1 cellular context compared by ENCODE assay signal in the genomic region with DNA sequence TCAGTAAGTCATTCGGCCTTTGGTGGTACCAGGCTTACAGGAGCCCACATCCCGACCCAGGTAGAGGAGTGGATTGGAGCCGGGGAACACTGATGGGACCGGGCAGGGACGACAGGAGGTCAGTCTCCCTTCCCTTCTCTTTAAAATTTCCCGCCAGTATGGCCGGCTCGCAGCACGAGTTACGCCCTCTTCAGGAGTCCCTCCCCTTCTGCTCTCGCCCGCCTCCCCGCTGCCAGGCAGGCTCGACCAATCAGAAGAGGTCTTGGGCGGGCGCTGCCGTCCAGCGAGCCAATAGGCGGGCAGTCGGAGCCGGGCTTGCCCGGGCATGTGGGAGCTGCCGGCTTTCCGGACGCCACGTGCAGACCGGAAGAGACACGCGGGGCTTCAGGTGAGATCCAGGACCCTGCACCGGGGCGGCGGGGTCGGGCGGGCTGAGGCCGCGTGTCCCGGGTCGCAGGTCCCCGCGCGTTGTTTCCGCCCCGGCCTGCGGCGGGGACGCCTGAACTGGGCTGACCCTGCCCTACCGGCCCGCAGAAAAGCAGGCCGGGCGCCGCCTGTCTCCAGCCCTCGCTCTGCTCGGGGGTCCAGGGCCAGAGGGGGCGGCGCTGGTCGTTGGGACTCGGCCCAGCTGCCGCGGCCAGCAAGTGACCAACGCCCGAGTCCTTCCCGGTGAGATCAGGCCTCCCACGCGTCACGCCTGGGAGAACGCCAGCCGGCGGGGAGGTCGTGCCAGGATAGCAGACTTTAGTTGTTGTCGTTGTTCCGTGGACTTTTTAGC.
TF ChIP-seq lines count a peak whose summit lies in the region.

A gene with protein sequence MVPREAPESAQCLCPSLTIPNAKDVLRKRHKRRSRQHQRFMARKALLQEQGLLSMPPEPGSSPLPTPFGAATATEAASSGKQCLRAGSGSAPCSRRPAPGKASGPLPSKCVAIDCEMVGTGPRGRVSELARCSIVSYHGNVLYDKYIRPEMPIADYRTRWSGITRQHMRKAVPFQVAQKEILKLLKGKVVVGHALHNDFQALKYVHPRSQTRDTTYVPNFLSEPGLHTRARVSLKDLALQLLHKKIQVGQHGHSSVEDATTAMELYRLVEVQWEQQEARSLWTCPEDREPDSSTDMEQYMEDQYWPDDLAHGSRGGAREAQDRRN (plus strand): TSS at position 346 of the 778 bp plus-strand sequence. CDS start 4,870 bp downstream, outside the sequence.

TF ChIP-seq in K562, 482 proteins besides CTCF, POLR2A, EP300 and RAD21 (continued from another document and continues in another):
- TF ChIP-seq POLR2G (IDR thresholded peaks at IDR 0.05; ENCODE audit: low read depth, low read length), result peak; percentile 93
- TF ChIP-seq FOXP1 (CRISPR knock-in tag; IDR thresholded peaks at IDR 0.05), result peak; percentile 91
- no peak for TF ChIP-seq TEAD2 (tag; IDR thresholded peaks at IDR 0.05)
- TF ChIP-seq ZSCAN32 (CRISPR knock-in tag; IDR thresholded peaks at IDR 0.05), result no peak
- TF ChIP-seq, protein P1, sequence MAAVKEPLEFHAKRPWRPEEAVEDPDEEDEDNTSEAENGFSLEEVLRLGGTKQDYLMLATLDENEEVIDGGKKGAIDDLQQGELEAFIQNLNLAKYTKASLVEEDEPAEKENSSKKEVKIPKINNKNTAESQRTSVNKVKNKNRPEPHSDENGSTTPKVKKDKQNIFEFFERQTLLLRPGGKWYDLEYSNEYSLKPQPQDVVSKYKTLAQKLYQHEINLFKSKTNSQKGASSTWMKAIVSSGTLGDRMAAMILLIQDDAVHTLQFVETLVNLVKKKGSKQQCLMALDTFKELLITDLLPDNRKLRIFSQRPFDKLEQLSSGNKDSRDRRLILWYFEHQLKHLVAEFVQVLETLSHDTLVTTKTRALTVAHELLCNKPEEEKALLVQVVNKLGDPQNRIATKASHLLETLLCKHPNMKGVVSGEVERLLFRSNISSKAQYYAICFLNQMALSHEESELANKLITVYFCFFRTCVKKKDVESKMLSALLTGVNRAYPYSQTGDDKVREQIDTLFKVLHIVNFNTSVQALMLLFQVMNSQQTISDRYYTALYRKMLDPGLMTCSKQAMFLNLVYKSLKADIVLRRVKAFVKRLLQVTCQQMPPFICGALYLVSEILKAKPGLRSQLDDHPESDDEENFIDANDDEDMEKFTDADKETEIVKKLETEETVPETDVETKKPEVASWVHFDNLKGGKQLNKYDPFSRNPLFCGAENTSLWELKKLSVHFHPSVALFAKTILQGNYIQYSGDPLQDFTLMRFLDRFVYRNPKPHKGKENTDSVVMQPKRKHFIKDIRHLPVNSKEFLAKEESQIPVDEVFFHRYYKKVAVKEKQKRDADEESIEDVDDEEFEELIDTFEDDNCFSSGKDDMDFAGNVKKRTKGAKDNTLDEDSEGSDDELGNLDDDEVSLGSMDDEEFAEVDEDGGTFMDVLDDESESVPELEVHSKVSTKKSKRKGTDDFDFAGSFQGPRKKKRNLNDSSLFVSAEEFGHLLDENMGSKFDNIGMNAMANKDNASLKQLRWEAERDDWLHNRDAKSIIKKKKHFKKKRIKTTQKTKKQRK (IDR thresholded peaks at IDR 0.05; ENCODE audit: borderline replicate concordance, low read depth, low read length), result no peak
- TF ChIP-seq MYC (IDR thresholded peaks at IDR 0.05; ENCODE audit: low read depth, low read length), result peak; percentile 98
- TF ChIP-seq MYC (CRISPR knock-in tag; IDR thresholded peaks at IDR 0.05; ENCODE audit: borderline replicate concordance, low read depth), result peak; percentile 83
- 0 out of 4 replicates have a peak, but pooled peaks have one; percentile 20 to 34 for TF ChIP-seq SRF (CRISPR knock-in tag; IDR thresholded peaks at IDR 0.05)
- peak; percentile 34; the same call in 1 of the 2 replicates for TF ChIP-seq MYBL2 (IDR thresholded peaks at IDR 0.05; ENCODE audit: low read depth)
- no peak for TF ChIP-seq MYBL2 (CRISPR knock-in tag; IDR thresholded peaks at IDR 0.05; ENCODE audit: borderline replicate concordance)
- TF ChIP-seq CREM (IDR thresholded peaks at IDR 0.05; ENCODE audit: low read depth), result peak; percentile 37; the same call in 1 of the 2 replicates
- no peak for TF ChIP-seq ZNF75A (CRISPR knock-in tag; IDR thresholded peaks at IDR 0.05)
- TF ChIP-seq TRIM24 (IDR thresholded peaks at IDR 0.05), result no peak
- TF ChIP-seq, protein P2, sequence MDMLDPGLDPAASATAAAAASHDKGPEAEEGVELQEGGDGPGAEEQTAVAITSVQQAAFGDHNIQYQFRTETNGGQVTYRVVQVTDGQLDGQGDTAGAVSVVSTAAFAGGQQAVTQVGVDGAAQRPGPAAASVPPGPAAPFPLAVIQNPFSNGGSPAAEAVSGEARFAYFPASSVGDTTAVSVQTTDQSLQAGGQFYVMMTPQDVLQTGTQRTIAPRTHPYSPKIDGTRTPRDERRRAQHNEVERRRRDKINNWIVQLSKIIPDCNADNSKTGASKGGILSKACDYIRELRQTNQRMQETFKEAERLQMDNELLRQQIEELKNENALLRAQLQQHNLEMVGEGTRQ (CRISPR knock-in tag; IDR thresholded peaks at IDR 0.05), result peak; percentile 65
- TF ChIP-seq FOXA3 (CRISPR knock-in tag; conservative IDR thresholded peaks at IDR 0.05 in 1 of 2, IDR thresholded peaks at IDR 0.05 in 1 of 2), result peak in 1 of 2 experiments; percentile 19; a peak in 2 of 4 replicates
- peak; percentile 79; the same call in 1 of the 2 replicates for TF ChIP-seq ZNF232 (CRISPR knock-in tag; IDR thresholded peaks at IDR 0.05)
- peak in 1 of 2 experiments; percentile 69; a peak in 1 of 3 replicates for TF ChIP-seq CBX3 (IDR thresholded peaks at IDR 0.05; ENCODE audit: borderline replicate concordance in 1 of 2, low read length in 2 of 2)
- TF ChIP-seq POLR2B (IDR thresholded peaks at IDR 0.05; ENCODE audit: low read depth, partially characterized antibody), result no peak
- TF ChIP-seq, protein P3, sequence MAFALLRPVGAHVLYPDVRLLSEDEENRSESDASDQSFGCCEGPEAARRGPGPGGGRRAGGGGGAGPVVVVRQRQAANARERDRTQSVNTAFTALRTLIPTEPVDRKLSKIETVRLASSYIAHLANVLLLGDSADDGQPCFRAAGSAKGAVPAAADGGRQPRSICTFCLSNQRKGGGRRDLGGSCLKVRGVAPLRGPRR (CRISPR knock-in tag; IDR thresholded peaks at IDR 0.05), result no peak
- TF ChIP-seq ZNF143 (CRISPR knock-in tag; IDR thresholded peaks at IDR 0.05), result no peak
- TF ChIP-seq, protein P4, sequence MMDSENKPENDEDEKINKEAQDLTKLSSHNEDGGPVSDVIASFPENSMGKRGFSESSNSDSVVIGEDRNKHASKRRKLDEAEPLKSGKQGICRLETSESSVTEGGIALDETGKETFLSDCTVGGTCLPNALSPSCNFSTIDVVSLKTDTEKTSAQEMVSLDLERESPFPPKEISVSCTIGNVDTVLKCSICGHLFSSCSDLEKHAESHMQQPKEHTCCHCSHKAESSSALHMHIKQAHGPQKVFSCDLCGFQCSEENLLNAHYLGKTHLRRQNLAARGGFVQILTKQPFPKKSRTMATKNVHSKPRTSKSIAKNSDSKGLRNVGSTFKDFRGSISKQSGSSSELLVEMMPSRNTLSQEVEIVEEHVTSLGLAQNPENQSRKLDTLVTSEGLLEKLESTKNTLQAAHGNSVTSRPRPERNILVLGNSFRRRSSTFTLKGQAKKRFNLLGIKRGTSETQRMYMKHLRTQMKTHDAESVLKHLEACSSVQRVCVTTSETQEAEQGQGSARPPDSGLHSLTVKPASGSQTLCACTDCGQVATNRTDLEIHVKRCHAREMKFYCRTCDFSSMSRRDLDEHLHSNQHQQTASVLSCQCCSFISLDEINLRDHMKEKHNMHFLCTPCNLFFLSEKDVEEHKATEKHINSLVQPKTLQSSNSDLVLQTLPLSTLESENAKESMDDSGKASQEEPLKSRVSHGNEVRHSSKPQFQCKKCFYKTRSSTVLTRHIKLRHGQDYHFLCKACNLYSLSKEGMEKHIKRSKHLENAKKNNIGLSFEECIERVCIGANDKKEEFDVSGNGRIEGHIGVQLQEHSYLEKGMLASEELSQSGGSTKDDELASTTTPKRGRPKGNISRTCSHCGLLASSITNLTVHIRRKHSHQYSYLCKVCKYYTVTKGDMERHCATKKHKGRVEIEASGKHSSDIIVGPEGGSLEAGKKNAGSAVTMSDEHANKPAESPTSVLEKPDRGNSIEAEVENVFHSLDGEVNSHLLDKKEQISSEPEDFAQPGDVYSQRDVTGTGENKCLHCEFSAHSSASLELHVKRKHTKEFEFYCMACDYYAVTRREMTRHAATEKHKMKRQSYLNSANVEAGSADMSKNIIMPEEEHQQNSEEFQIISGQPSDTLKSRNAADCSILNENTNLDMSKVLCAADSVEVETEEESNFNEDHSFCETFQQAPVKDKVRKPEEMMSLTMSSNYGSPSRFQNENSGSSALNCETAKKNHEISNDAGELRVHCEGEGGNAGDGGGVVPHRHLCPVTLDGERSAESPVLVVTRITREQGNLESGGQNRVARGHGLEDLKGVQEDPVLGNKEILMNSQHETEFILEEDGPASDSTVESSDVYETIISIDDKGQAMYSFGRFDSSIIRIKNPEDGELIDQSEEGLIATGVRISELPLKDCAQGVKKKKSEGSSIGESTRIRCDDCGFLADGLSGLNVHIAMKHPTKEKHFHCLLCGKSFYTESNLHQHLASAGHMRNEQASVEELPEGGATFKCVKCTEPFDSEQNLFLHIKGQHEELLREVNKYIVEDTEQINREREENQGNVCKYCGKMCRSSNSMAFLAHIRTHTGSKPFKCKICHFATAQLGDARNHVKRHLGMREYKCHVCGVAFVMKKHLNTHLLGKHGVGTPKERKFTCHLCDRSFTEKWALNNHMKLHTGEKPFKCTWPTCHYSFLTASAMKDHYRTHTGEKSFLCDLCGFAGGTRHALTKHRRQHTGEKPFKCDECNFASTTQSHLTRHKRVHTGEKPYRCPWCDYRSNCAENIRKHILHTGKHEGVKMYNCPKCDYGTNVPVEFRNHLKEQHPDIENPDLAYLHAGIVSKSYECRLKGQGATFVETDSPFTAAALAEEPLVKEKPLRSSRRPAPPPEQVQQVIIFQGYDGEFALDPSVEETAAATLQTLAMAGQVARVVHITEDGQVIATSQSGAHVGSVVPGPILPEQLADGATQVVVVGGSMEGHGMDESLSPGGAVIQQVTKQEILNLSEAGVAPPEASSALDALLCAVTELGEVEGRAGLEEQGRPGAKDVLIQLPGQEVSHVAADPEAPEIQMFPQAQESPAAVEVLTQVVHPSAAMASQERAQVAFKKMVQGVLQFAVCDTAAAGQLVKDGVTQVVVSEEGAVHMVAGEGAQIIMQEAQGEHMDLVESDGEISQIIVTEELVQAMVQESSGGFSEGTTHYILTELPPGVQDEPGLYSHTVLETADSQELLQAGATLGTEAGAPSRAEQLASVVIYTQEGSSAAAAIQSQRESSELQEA (IDR thresholded peaks at IDR 0.05; ENCODE audit: low read depth), result no peak
- TF ChIP-seq SUPT5H (IDR thresholded peaks at IDR 0.05), result peak; percentile 56; the same call in 1 of the 2 replicates
- TF ChIP-seq, protein P5, sequence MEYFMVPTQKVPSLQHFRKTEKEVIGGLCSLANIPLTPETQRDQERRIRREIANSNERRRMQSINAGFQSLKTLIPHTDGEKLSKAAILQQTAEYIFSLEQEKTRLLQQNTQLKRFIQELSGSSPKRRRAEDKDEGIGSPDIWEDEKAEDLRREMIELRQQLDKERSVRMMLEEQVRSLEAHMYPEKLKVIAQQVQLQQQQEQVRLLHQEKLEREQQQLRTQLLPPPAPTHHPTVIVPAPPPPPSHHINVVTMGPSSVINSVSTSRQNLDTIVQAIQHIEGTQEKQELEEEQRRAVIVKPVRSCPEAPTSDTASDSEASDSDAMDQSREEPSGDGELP (CRISPR knock-in tag; IDR thresholded peaks at IDR 0.05; ENCODE audit: borderline replicate concordance), result peak; percentile 75; the same call in 1 of the 2 replicates
- TF ChIP-seq, protein P6, sequence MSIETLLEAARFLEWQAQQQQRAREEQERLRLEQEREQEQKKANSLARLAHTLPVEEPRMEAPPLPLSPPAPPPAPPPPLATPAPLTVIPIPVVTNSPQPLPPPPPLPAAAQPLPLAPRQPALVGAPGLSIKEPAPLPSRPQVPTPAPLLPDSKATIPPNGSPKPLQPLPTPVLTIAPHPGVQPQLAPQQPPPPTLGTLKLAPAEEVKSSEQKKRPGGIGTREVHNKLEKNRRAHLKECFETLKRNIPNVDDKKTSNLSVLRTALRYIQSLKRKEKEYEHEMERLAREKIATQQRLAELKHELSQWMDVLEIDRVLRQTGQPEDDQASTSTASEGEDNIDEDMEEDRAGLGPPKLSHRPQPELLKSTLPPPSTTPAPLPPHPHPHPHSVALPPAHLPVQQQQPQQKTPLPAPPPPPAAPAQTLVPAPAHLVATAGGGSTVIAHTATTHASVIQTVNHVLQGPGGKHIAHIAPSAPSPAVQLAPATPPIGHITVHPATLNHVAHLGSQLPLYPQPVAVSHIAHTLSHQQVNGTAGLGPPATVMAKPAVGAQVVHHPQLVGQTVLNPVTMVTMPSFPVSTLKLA (conservative IDR thresholded peaks at IDR 0.05), result peak; percentile 99 to 100
- no peak for TF ChIP-seq PCBP2 (IDR thresholded peaks at IDR 0.05; ENCODE audit: low read depth, low read length, poor library complexity, severe bottlenecking)
- no peak for TF ChIP-seq SMARCE1 (IDR thresholded peaks at IDR 0.05)
- no peak for TF ChIP-seq RBM14 (IDR thresholded peaks at IDR 0.05; ENCODE audit: borderline replicate concordance, insufficient read depth, low read depth, low read length)
- TF ChIP-seq, protein P7, sequence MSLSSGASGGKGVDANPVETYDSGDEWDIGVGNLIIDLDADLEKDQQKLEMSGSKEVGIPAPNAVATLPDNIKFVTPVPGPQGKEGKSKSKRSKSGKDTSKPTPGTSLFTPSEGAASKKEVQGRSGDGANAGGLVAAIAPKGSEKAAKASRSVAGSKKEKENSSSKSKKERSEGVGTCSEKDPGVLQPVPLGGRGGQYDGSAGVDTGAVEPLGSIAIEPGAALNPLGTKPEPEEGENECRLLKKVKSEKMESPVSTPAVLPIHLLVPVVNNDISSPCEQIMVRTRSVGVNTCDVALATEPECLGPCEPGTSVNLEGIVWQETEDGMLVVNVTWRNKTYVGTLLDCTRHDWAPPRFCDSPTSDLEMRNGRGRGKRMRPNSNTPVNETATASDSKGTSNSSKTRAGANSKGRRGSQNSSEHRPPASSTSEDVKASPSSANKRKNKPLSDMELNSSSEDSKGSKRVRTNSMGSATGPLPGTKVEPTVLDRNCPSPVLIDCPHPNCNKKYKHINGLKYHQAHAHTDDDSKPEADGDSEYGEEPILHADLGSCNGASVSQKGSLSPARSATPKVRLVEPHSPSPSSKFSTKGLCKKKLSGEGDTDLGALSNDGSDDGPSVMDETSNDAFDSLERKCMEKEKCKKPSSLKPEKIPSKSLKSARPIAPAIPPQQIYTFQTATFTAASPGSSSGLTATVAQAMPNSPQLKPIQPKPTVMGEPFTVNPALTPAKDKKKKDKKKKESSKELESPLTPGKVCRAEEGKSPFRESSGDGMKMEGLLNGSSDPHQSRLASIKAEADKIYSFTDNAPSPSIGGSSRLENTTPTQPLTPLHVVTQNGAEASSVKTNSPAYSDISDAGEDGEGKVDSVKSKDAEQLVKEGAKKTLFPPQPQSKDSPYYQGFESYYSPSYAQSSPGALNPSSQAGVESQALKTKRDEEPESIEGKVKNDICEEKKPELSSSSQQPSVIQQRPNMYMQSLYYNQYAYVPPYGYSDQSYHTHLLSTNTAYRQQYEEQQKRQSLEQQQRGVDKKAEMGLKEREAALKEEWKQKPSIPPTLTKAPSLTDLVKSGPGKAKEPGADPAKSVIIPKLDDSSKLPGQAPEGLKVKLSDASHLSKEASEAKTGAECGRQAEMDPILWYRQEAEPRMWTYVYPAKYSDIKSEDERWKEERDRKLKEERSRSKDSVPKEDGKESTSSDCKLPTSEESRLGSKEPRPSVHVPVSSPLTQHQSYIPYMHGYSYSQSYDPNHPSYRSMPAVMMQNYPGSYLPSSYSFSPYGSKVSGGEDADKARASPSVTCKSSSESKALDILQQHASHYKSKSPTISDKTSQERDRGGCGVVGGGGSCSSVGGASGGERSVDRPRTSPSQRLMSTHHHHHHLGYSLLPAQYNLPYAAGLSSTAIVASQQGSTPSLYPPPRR (CRISPR knock-in tag; IDR thresholded peaks at IDR 0.05; ENCODE audit: borderline replicate concordance), result no peak
- TF ChIP-seq PHB (CRISPR knock-in tag; IDR thresholded peaks at IDR 0.05), result no peak
- no peak for TF ChIP-seq COPS2 (conservative IDR thresholded peaks at IDR 0.05)
- no peak for TF ChIP-seq ZNF175 (CRISPR knock-in tag; IDR thresholded peaks at IDR 0.05; ENCODE audit: low read depth)
